In genomic region chr19:2820112-2820702, GRCh38 we compare ENCODE assay signal across 8 cellular contexts. TPM values are rescaled to one million over a fixed set of nuclear protein-coding genes. Genes with fewer than 3 reads are reported as not detected.
DNase-seq lines count a peak whose midpoint lies in the region; ATAC-seq lines count a peak whose summit lies in the region.

No MANE protein-coding gene starts in this region.

- H3K36me3 ChIP-seq in adipocyte (ENCODE audit: control insufficient read depth, insufficient read depth, low read length, severe bottlenecking) = no peaks in the 10 kb centered on the region

- no peaks in the 10 kb centered on the region for H3K27me3 Mint-ChIP-seq in activated T-cell treated with anti-CD3 and anti-CD28 coated beads, Interleukin-2, amount 50 U/mL, for 4 hours (ENCODE audit: low read depth)
- H3K27me3 Mint-ChIP-seq in immature natural killer cell (ENCODE audit: low read depth in 3 of 3) = peaks cover 0 to 3% (median 1%) of the 10 kb centered on the region in 3 donors
- no peaks in the 10 kb centered on the region for H3K27me3 Mint-ChIP-seq in stimulated activated memory B cell treated with anti-CD40 and anti-IgM and Interleukin-4, amounts not matched to agents 10 μg/mL and 1 μg/mL and 100 μg/mL, for 72 hours

- peak in 1 of 2 donors; percentile 4 for ATAC-seq in activated T-cell treated with anti-CD3 and anti-CD28 coated beads, Interleukin-2, amount 50 U/mL, for 4 hours
- ATAC-seq in stimulated activated memory B cell treated with anti-CD40 and anti-IgM and Interleukin-4, amounts not matched to agents 10 μg/mL and 1 μg/mL and 100 μg/mL, for 72 hours = no peak

- no peaks in the 10 kb centered on the region for H3K9me3 Mint-ChIP-seq in activated T-cell treated with anti-CD3 and anti-CD28 coated beads, Interleukin-2, amount 50 U/mL, for 4 hours
- H3K9me3 Mint-ChIP-seq in immature natural killer cell = no peaks in the 10 kb centered on the region
- H3K9me3 Mint-ChIP-seq in stimulated activated memory B cell treated with anti-CD40 and anti-IgM and Interleukin-4, amounts not matched to agents 10 μg/mL and 1 μg/mL and 100 μg/mL, for 72 hours = peaks cover 5% of the 10 kb centered on the region

- peaks cover 3% of the 10 kb centered on the region for H3K4me1 ChIP-seq in adipocyte (ENCODE audit: control insufficient read depth, insufficient read depth, low read length)

- H3K27me3 ChIP-seq in adipocyte (replicated peaks; ENCODE audit: control insufficient read depth, insufficient read depth, low read length) = no peaks in the 10 kb centered on the region

- peak overlapping the region in 2 of 6 donors; percentile 45 to 64 for H3K27ac Mint-ChIP-seq in immature natural killer cell
- peak overlapping the region; percentile 75 for H3K27ac Mint-ChIP-seq in stimulated activated memory B cell treated with anti-CD40 and anti-IgM and Interleukin-4, amounts not matched to agents 10 μg/mL and 1 μg/mL and 100 μg/mL, for 72 hours

- no peak for DNase-seq in activated T-cell treated with anti-CD3 and anti-CD28 coated beads, Interleukin-2, amount 50 U/mL, for 4 hours
- DNase-seq in activated T-cell treated with anti-CD3 and anti-CD28 coated beads, Interleukin-2, amount 50 U/mL, for 1 hour = no peak
- DNase-seq in HuH-7.5 (ENCODE audit: low spot score) (peak; percentile 37), adipocyte (ENCODE audit: low read depth) (peak; percentile 35), immature natural killer cell (no peak), NCI-H345 (lab: John Stamatoyannopoulos, UW) (no peak), SKM-1 (lab: John Stamatoyannopoulos, UW; ENCODE audit: unreplicated experiment) (no peak)

- H3K9ac ChIP-seq in adipocyte (ENCODE audit: low read length) = peak overlapping the region; percentile 90

- peaks cover 6% of the 10 kb centered on the region for H3K4me1 Mint-ChIP-seq in activated T-cell treated with anti-CD3 and anti-CD28 coated beads, Interleukin-2, amount 50 U/mL, for 4 hours (ENCODE audit: low read depth)
- H3K4me1 Mint-ChIP-seq in immature natural killer cell = peaks cover 6 to 9% of the 10 kb centered on the region in 2 donors
- H3K4me1 Mint-ChIP-seq in stimulated activated memory B cell treated with anti-CD40 and anti-IgM and Interleukin-4, amounts not matched to agents 10 μg/mL and 1 μg/mL and 100 μg/mL, for 72 hours = peaks cover 23% of the 10 kb centered on the region

- no peaks in the 10 kb centered on the region for H3K9me3 ChIP-seq in adipocyte (ENCODE audit: control insufficient read depth, low read length)

- peaks cover 3% of the 10 kb centered on the region for H3K36me3 Mint-ChIP-seq in activated T-cell treated with anti-CD3 and anti-CD28 coated beads, Interleukin-2, amount 50 U/mL, for 4 hours (ENCODE audit: insufficient read depth)
- H3K36me3 Mint-ChIP-seq in immature natural killer cell = peaks cover 0 to 5% (median 0%) of the 10 kb centered on the region in 3 donors
- peaks cover 15% of the 10 kb centered on the region for H3K36me3 Mint-ChIP-seq in stimulated activated memory B cell treated with anti-CD40 and anti-IgM and Interleukin-4, amounts not matched to agents 10 μg/mL and 1 μg/mL and 100 μg/mL, for 72 hours

- peak overlapping the region; percentile 84 for H3K4me3 Mint-ChIP-seq in activated T-cell treated with anti-CD3 and anti-CD28 coated beads, Interleukin-2, amount 50 U/mL, for 4 hours
- H3K4me3 Mint-ChIP-seq in immature natural killer cell = peak overlapping the region; percentile 75 to 82 (median 78)
- peak overlapping the region; percentile 80 for H3K4me3 Mint-ChIP-seq in stimulated activated memory B cell treated with anti-CD40 and anti-IgM and Interleukin-4, amounts not matched to agents 10 μg/mL and 1 μg/mL and 100 μg/mL, for 72 hours

- peak overlapping the region; percentile 93 for H3K4me3 ChIP-seq in adipocyte (ENCODE audit: low read length)

RNA-seq across cellular contexts. Expression of gene ZNF554, which starts 0.5 kb away (rescaled TPM):
- 1 to 10 TPM; 1.0 to 1.2 (median 1.2) TPM for total RNA-seq in activated T-cell treated with anti-CD3 and anti-CD28 coated beads, Interleukin-2, amount 50 U/mL, for 4 hours
- polyA plus RNA-seq in immature natural killer cell = 1 to 10 TPM in 1 of 3 donors, under 1 TPM in 1, not detected in 1; 0.87 to 4.1 TPM

RNA-seq across cellular contexts. Expression of gene ZNF555, which starts 21.1 kb away (rescaled TPM):
- total RNA-seq in activated T-cell treated with anti-CD3 and anti-CD28 coated beads, Interleukin-2, amount 50 U/mL, for 4 hours = 1 to 10 TPM; 1.2 to 1.6 (median 1.3) TPM
- 1 to 10 TPM; 3.2 to 7.1 (median 3.8) TPM for polyA plus RNA-seq in immature natural killer cell

RNA-seq across cellular contexts. Expression of gene THOP1, which starts 34.9 kb away (rescaled TPM):
- 100 to 1,000 TPM; 180 to 212 (median 188) TPM for total RNA-seq in activated T-cell treated with anti-CD3 and anti-CD28 coated beads, Interleukin-2, amount 50 U/mL, for 4 hours
- 10 to 100 TPM; 20.0 to 39.9 (median 31.6) TPM for polyA plus RNA-seq in immature natural killer cell

RNA-seq across cellular contexts. Expression of gene SGTA, which starts 37.1 kb away (rescaled TPM):
- total RNA-seq in activated T-cell treated with anti-CD3 and anti-CD28 coated beads, Interleukin-2, amount 50 U/mL, for 4 hours = 100 to 1,000 TPM in 2 of 3 donors, 10 to 100 TPM in 1; 99.3 to 107 (median 102) TPM
- polyA plus RNA-seq in immature natural killer cell = 10 to 100 TPM; 32.1 to 47.6 (median 34.3) TPM

RNA-seq across cellular contexts. Expression of gene ZNF556, which starts 46.9 kb away (rescaled TPM):
- not detected for total RNA-seq in activated T-cell treated with anti-CD3 and anti-CD28 coated beads, Interleukin-2, amount 50 U/mL, for 4 hours
- polyA plus RNA-seq in immature natural killer cell = not detected

Comparison
In these comparisons a context has a peak if more than half of its experiments do, and no peak if none do; other contexts are left out.
1. DNase-seq: peak in HuH-7.5 (single experiment) and adipocyte (single experiment); none in activated T-cell treated with anti-CD3 and anti-CD28 coated beads, Interleukin-2, amount 50 U/mL, for 4 hours (single experiment), activated T-cell treated with anti-CD3 and anti-CD28 coated beads, Interleukin-2, amount 50 U/mL, for 1 hour (single experiment), immature natural killer cell (0 of 3), NCI-H345 (single experiment) and SKM-1 (single experiment).
2. Peak in every context shown above with its lines, with median percentiles within 50 percentile points of each other: H3K4me3 Mint-ChIP-seq.